In genomic region chr7:100365998-100366367, GRCh38 we compare ENCODE assay signal across 12 cellular contexts. TPM values are rescaled to one million over a fixed set of nuclear protein-coding genes. Genes with fewer than 3 reads are reported as not detected.
DNase-seq lines count a peak whose midpoint lies in the region; ATAC-seq, FAIRE-seq and TF ChIP-seq lines count a peak whose summit lies in the region.
"Not testable (repeated sequence)": the region's sequence is repeated elsewhere in the genome, so short reads cannot be mapped to it uniquely, and the experiment has no call there.
"Had no signal": no experiment of that assay in that cellular context is flagged by ENCODE, and none has a peak within 500 bp of the region (broad histone marks: within the 10 kb centered on the region; RNA-seq: fewer than 3 reads in every experiment).

No MANE protein-coding gene starts in this region.

- H3K27ac Mint-ChIP-seq in IgD-negative memory B cell (peak overlapping the region; percentile 86 to 99 (median 99)), T-cell (peak overlapping the region; percentile 67 to 75)
- H3K27ac Mint-ChIP-seq in astrocyte (ENCODE audit: unreplicated experiment): not testable (repeated sequence)

- TF ChIP-seq CTCF in astrocyte (IDR thresholded peaks at IDR 0.05; ENCODE audit: insufficient read depth, low read depth, low read length); left lung (IDR thresholded peaks at IDR 0.05); neutrophil (IDR thresholded peaks at IDR 0.05): not testable (repeated sequence)

- H3K4me2 ChIP-seq in astrocyte (ENCODE audit: low read length): not testable (repeated sequence)

- H3K9me3 Mint-ChIP-seq in IgD-negative memory B cell; T-cell; astrocyte (ENCODE audit: unreplicated experiment): not testable (repeated sequence)

- CTCF ChIA-PET in T-cell (lab: Charles Lee): not testable (repeated sequence)

- peak overlapping the region in 3 of 4 donors; percentile 54 to 85 (median 72) for H3K4me3 Mint-ChIP-seq in IgD-negative memory B cell
- H3K4me3 Mint-ChIP-seq in T-cell: not testable (repeated sequence)
- peak overlapping the region; percentile 64 for H3K4me3 Mint-ChIP-seq in astrocyte (ENCODE audit: unreplicated experiment)

- not testable (repeated sequence) for H3K79me2 ChIP-seq in astrocyte (ENCODE audit: insufficient read depth, low read length)

- not testable (repeated sequence) for DNase-seq in T-cell; astrocyte (ENCODE audit: low read depth); left lung
- peak; percentile 16 for DNase-seq in activated T-cell treated with anti-CD3 and anti-CD28 coated beads, Interleukin-2, amount 50 U/mL, for 1 hour

- not testable (repeated sequence) for H3K9me3 ChIP-seq in astrocyte (ENCODE audit: insufficient read depth, low read depth, low read length); left lung; neutrophil

- not testable (repeated sequence) for H3K27me3 ChIP-seq in astrocyte (ENCODE audit: insufficient read depth, low read length); left lung; neutrophil

- H4K20me1 ChIP-seq in astrocyte (ENCODE audit: insufficient read depth, low read length): not testable (repeated sequence)

- H3K36me3 Mint-ChIP-seq in IgD-negative memory B cell: not testable (repeated sequence)
- peaks cover 36% of the 10 kb centered on the region for H3K36me3 Mint-ChIP-seq in T-cell
- peaks cover 24% of the 10 kb centered on the region for H3K36me3 Mint-ChIP-seq in astrocyte (ENCODE audit: low read depth, unreplicated experiment)

- FAIRE-seq in astrocyte (lab: Jason Lieb, UNC): not testable (repeated sequence)

- H3K27ac ChIP-seq in astrocyte (ENCODE audit: low read depth, low read length): not testable (repeated sequence)
- H3K27ac ChIP-seq in left lung (peak overlapping the region; percentile 20 to 92), neutrophil (peak overlapping the region; percentile 100)

- peak overlapping the region; percentile 5; the same call in 1 of the 2 replicates for H3K4me3 ChIP-seq in GM08714 (ENCODE audit: low read length)
- not testable (repeated sequence) for H3K4me3 ChIP-seq in astrocyte (ENCODE audit: insufficient read depth, low read depth, low read length); left lung
- peak overlapping the region in 1 of 2 experiments; percentile 10 for H3K4me3 ChIP-seq in neutrophil (ENCODE audit: low read depth in 1 of 2, low read length in 1 of 2)

- intact Hi-C loops in left lung (cut with DNase I): not testable (repeated sequence)

- POLR2A ChIA-PET in T-cell (lab: Charles Lee): interaction anchor here (0.6 to 1.0 kb wide), 3 partner anchors 35 to 356 kb away, joined by 3 to 10 read pairs (median 4); no protein-coding TSS in a partner anchor

- H3K4me1 ChIP-seq in astrocyte (ENCODE audit: insufficient read depth, low read length): not testable (repeated sequence)
- peaks cover 0 to 60% of the 10 kb centered on the region in 2 donors for H3K4me1 ChIP-seq in left lung
- peaks cover 66 to 71% of the 10 kb centered on the region in 2 experiments for H3K4me1 ChIP-seq in neutrophil (ENCODE audit: control insufficient read depth in 1 of 2, insufficient read depth in 1 of 2, low read depth in 1 of 2, low read length in 1 of 2)

- peaks cover 48 to 52% (median 49%) of the 10 kb centered on the region in 3 donors for H3K4me1 Mint-ChIP-seq in IgD-negative memory B cell
- H3K4me1 Mint-ChIP-seq in T-cell: peaks cover 24 to 37% (median 28%) of the 10 kb centered on the region in 3 donors
- H3K4me1 Mint-ChIP-seq in astrocyte (ENCODE audit: low read depth, unreplicated experiment): not testable (repeated sequence)

- H3K27me3 Mint-ChIP-seq in IgD-negative memory B cell; T-cell; astrocyte (ENCODE audit: low read depth, unreplicated experiment): not testable (repeated sequence)

- H3K36me3 ChIP-seq in astrocyte (ENCODE audit: insufficient read depth, low read length) (peaks cover 26% of the 10 kb centered on the region), left lung (peaks cover 0 to 36% of the 10 kb centered on the region in 2 donors), neutrophil (peaks cover 25% of the 10 kb centered on the region)

- not testable (repeated sequence) for ATAC-seq in T-cell (replicated peaks in 1 of 4); left lung

- not testable (repeated sequence) for H3K9ac ChIP-seq in astrocyte (ENCODE audit: low read length)

- not testable (repeated sequence) for H2AFZ ChIP-seq in astrocyte (ENCODE audit: low read depth, low read length)

RNA-seq across cellular contexts. Expression of gene PILRA, which starts 7.3 kb away (rescaled TPM):
- 2.3 TPM for polyA plus RNA-seq in IgD-negative memory B cell
- 10 to 100 TPM in 2 of 5 donors, 1 to 10 TPM in 3; 3.7 to 19.3 (median 7.1) TPM for total RNA-seq in T-cell
- total RNA-seq in astrocyte: 2.3 and 3.0 TPM in 2 replicates
- 10 to 100 TPM; 20.6 to 52.3 TPM for total RNA-seq in left lung
- total RNA-seq: epithelial cell of proximal tubule had no signal

RNA-seq across cellular contexts. Expression of gene PILRB, which starts 8.1 kb away (rescaled TPM):
- 14.3 TPM for polyA plus RNA-seq in IgD-negative memory B cell
- total RNA-seq in T-cell (100 to 1,000 TPM in 3 of 5 donors, 10 to 100 TPM in 2; 91.2 to 117 (median 102) TPM), astrocyte (19.9 and 21.1 TPM in 2 replicates), left lung (10 to 100 TPM; 24.0 to 29.9 TPM)

RNA-seq across cellular contexts. Expression of gene SPDYE3, which starts 58.5 kb away (rescaled TPM):
- polyA plus RNA-seq in IgD-negative memory B cell: 9.9 TPM
- total RNA-seq in T-cell: not detected
- total RNA-seq in astrocyte: not detected in 2 replicates
- not detected for total RNA-seq in left lung
- total RNA-seq: epithelial cell of proximal tubule, heart left ventricle, left colon, Right ventricle myocardium superior, temporal lobe had no signal
